ENCODE assay signal across 7 cellular contexts in genomic region chr2:207149253-207150213, GRCh38. TPM values are rescaled to one million over a fixed set of nuclear protein-coding genes. Genes with fewer than 3 reads are reported as not detected.
A peak's percentile ranks its signal among the peaks of the same experiment; 100 is the strongest.
DNase-seq lines count a peak whose midpoint lies in the region; ATAC-seq and TF ChIP-seq lines count a peak whose summit lies in the region.

No MANE protein-coding gene starts in this region.

- TF ChIP-seq CTCF in omental fat pad (IDR thresholded peaks at IDR 0.05) (no peak), Caco-2 (IDR thresholded peaks at IDR 0.05; ENCODE audit: insufficient read depth in 1 of 2, low read depth in 1 of 2, low read length in 1 of 2, severe bottlenecking in 1 of 2, unreplicated experiment in 1 of 2) (no peak)

- H3K4me1 ChIP-seq in Caco-2, result no peaks in the 10 kb centered on the region

- H3K9me3 Mint-ChIP-seq in activated naive CD4-positive, alpha-beta T cell treated with anti-CD3 and anti-CD28 coated beads, Interleukin-2, amount 50 U/mL, for 24 hours, result no peaks in the 10 kb centered on the region
- no peaks in the 10 kb centered on the region for H3K9me3 Mint-ChIP-seq in Caco-2 (ENCODE audit: unreplicated experiment)

- no peaks in the 10 kb centered on the region for H3K27me3 ChIP-seq in Caco-2 (replicated peaks; ENCODE audit: control insufficient read depth, insufficient read depth, low read length)

- peak overlapping the region; percentile 23 for H3K4me3 Mint-ChIP-seq in activated naive CD4-positive, alpha-beta T cell treated with anti-CD3 and anti-CD28 coated beads, Interleukin-2, amount 50 U/mL, for 24 hours
- no peak overlapping the region for H3K4me3 Mint-ChIP-seq in Caco-2 (ENCODE audit: unreplicated experiment)

- BruUV-seq in Caco-2 (replicated peaks; lab: Mats Ljungman, UMichigan), result no TSS peak

- ATAC-seq in GM19438 (IDR thresholded peaks at IDR 0.05; ENCODE audit: low read depth, unreplicated experiment) (peak; percentile 92), HG03060 (IDR thresholded peaks at IDR 0.05; ENCODE audit: low read depth, unreplicated experiment) (peak; percentile 65), omental fat pad (ENCODE audit: low FRiP score) (peak; percentile 53)

- POLR2A ChIA-PET in Caco-2 (lab: Charles Lee), result no interaction called here

- no peak overlapping the region for H3K4me3 ChIP-seq in Caco-2 (ENCODE audit: low read depth, low read length)

- peaks cover 15% of the 10 kb centered on the region for H3K36me3 Mint-ChIP-seq in activated naive CD4-positive, alpha-beta T cell treated with anti-CD3 and anti-CD28 coated beads, Interleukin-2, amount 50 U/mL, for 24 hours
- no peaks in the 10 kb centered on the region for H3K36me3 Mint-ChIP-seq in Caco-2 (ENCODE audit: insufficient read depth, unreplicated experiment)

- peaks cover 96% of the 10 kb centered on the region for H3K4me1 Mint-ChIP-seq in activated naive CD4-positive, alpha-beta T cell treated with anti-CD3 and anti-CD28 coated beads, Interleukin-2, amount 50 U/mL, for 24 hours
- no peaks in the 10 kb centered on the region for H3K4me1 Mint-ChIP-seq in Caco-2 (ENCODE audit: low read depth, unreplicated experiment)

- CTCF ChIA-PET in Caco-2 (lab: Charles Lee), result no interaction called here

- no peaks in the 10 kb centered on the region for H3K36me3 ChIP-seq in Caco-2 (ENCODE audit: control insufficient read depth, insufficient read depth, low read length)

- H3K27me3 Mint-ChIP-seq in activated naive CD4-positive, alpha-beta T cell treated with anti-CD3 and anti-CD28 coated beads, Interleukin-2, amount 50 U/mL, for 24 hours, result no peaks in the 10 kb centered on the region
- H3K27me3 Mint-ChIP-seq in Caco-2 (ENCODE audit: insufficient read depth, unreplicated experiment), result peaks cover 10% of the 10 kb centered on the region

- H3K27ac Mint-ChIP-seq in activated naive CD4-positive, alpha-beta T cell treated with anti-CD3 and anti-CD28 coated beads, Interleukin-2, amount 50 U/mL, for 24 hours, result peak overlapping the region; percentile 83
- no peak overlapping the region for H3K27ac Mint-ChIP-seq in Caco-2 (ENCODE audit: unreplicated experiment)

- intact Hi-C loops in Caco-2 (cut with micrococcal nuclease; ENCODE audit: unreplicated experiment), result no loop called here

- no peaks in the 10 kb centered on the region for H3K9me3 ChIP-seq in Caco-2

- no peak for DNase-seq in omental fat pad (ENCODE audit: low spot score)
- no peak for DNase-seq in Kasumi-1 (lab: John Stamatoyannopoulos, UW)
- no peak for DNase-seq in Caco-2
- DNase-seq in NCI-H82 (lab: John Stamatoyannopoulos, UW), result no peak

RNA-seq across cellular contexts. Expression of gene KLF7, which starts 16.2 kb away (rescaled TPM):
- total RNA-seq in omental fat pad (10 to 100 TPM; 23.0 to 76.3 (median 32.4) TPM), Caco-2 (2022) (0.36 and 1.2 TPM in 2 replicates)

Comparison
In these comparisons a context has a peak if more than half of its experiments do, and no peak if none do; other contexts are left out.
1. RNA of gene KLF7, which starts 16.2 kb away (total RNA-seq): 23.0 to 76.3 TPM in omental fat pad; 0.36 to 1.2 TPM in Caco-2; every median in the first group is over 10 times any median in the second.
2. Peak in every context shown above with its lines, with median percentiles within 50 percentile points of each other: ATAC-seq.